Comparison of ENCODE assay signal across 25 cellular contexts in the genomic region with DNA sequence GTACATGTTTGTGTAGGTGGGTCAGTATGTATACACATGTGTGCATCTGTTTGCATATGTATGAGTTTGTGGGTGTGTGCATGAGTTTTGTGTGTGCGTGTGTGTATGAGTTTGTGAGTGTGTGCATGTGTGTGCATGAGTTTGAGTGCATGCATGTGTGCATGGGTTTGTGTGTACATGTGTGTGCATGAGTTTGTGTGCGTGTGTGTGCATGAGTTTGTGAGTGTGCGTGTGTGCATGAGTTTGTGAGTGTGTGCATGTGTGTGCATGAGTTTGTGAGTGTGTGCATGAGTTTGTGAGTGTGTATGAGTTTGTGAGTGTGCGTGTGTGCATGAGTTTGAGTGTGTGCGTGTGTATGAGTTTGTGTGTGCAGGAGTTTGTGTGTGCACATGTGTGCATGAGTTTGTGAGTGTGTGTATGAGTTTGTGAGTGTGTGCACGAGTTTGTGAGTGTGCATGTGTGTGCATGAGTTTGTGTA.
DNase-seq lines count a peak whose midpoint lies in the region; ATAC-seq, FAIRE-seq and TF ChIP-seq lines count a peak whose summit lies in the region.
"Had no signal": no experiment of that assay in that cellular context is flagged by ENCODE, and none has a peak within 500 bp of the region (broad histone marks: within the 10 kb centered on the region; RNA-seq: fewer than 3 reads in every experiment).

No MANE protein-coding gene starts in this region.

- H3K36me3 Mint-ChIP-seq in endodermal cell (ENCODE audit: low read depth) = no peaks in the 10 kb centered on the region
- H3K36me3 Mint-ChIP-seq: CD14-positive monocyte had no signal

- WGBS in endodermal cell (ENCODE audit: insufficient coverage in 1 of 2, insufficient read length in 1 of 2), 2 experiments = 91 to 93% methylated on average over 6 of the region's 6 CpGs

- peaks cover 38% of the 10 kb centered on the region for H3K27me3 Mint-ChIP-seq in endodermal cell (ENCODE audit: insufficient read depth)

- no peak for ATAC-seq in GM18907 (IDR thresholded peaks at IDR 0.05; ENCODE audit: unreplicated experiment)
- ATAC-seq: A549, GM12878, GM23338 had no signal

- no peak for TF ChIP-seq CTCF in endodermal cell (conservative IDR thresholded peaks at IDR 0.05)

- H3K9ac ChIP-seq in endodermal cell (ENCODE audit: extremely low read depth, low read length, poor library complexity, severe bottlenecking) = no peak overlapping the region
- H3K9ac ChIP-seq: BLaER1 treated with 17β-estradiol and CSF1 and Interleukin-3, amounts not matched to agents 10 nM and 100 nM had no signal

- H3K4me3 ChIP-seq in endodermal cell (ENCODE audit: low read length) = no peak overlapping the region
- H3K4me3 ChIP-seq: A549; BLaER1 treated with 17β-estradiol and CSF1 and Interleukin-3, amounts not matched to agents 10 nM and 100 nM; GM12878; GM23338; HAP-1 had no signal

- H3K9me3 ChIP-seq in endodermal cell (ENCODE audit: control insufficient read depth, low read length) = no peaks in the 10 kb centered on the region
- H3K9me3 ChIP-seq: A549, BE2C, HAP-1 had no signal

- DNase-seq in GM12891 (ENCODE audit: insufficient read length, low spot score) (no peak), HTR-8/SVneo (ENCODE audit: insufficient read length, low spot score) (no peak), endodermal cell (peak; percentile 20), urothelium cell line (ENCODE audit: low spot score) (no peak), NCI-H1092 (lab: John Stamatoyannopoulos, UW) (no peak), HUDEP-2 (lab: John Stamatoyannopoulos, UW; ENCODE audit: unreplicated experiment in 76 of 76) (no peak)
- DNase-seq: 8988T; ACHN; AML-193; BE2C; CD4-positive, alpha-beta T cell; CD8-positive, alpha-beta memory T cell; DMS79; EL; GDM1 had no signal

- no peak overlapping the region for H3K4me3 Mint-ChIP-seq in endodermal cell
- H3K4me3 Mint-ChIP-seq: CD14-positive monocyte; CD4-positive, alpha-beta T cell; CD8-positive, alpha-beta memory T cell; GM23338 had no signal

- H3K4me1 Mint-ChIP-seq in endodermal cell = peaks cover 10% of the 10 kb centered on the region
- H3K4me1 Mint-ChIP-seq: CD14-positive monocyte; CD8-positive, alpha-beta memory T cell; GM23338 had no signal

- no peaks in the 10 kb centered on the region for H3K4me1 ChIP-seq in endodermal cell (ENCODE audit: control insufficient read depth, insufficient read depth, low read length)
- H3K4me1 ChIP-seq: A549; BE2C; BLaER1 treated with 17β-estradiol and CSF1 and Interleukin-3, amounts not matched to agents 10 nM and 100 nM; HAP-1 had no signal

- H3K27ac Mint-ChIP-seq in endodermal cell = no peak overlapping the region
- H3K27ac Mint-ChIP-seq: CD14-positive monocyte; CD4-positive, alpha-beta T cell; CD8-positive, alpha-beta memory T cell; GM23338 had no signal

- H3K27me3 ChIP-seq in endodermal cell (ENCODE audit: control insufficient read depth, insufficient read depth, low read length, poor library complexity, severe bottlenecking) = peaks cover 78% of the 10 kb centered on the region
- H3K27me3 ChIP-seq: BE2C; BLaER1 treated with 17β-estradiol and CSF1 and Interleukin-3, amounts not matched to agents 10 nM and 100 nM had no signal

- H3K27ac ChIP-seq in endodermal cell (ENCODE audit: low read depth, low read length) = no peak overlapping the region
- H3K27ac ChIP-seq: A549; BLaER1 treated with 17β-estradiol and CSF1 and Interleukin-3, amounts not matched to agents 10 nM and 100 nM had no signal

- no peak for TF ChIP-seq POLR2A in GM12891 (IDR thresholded peaks at IDR 0.05; ENCODE audit: low read depth, low read length)

- peaks cover 8% of the 10 kb centered on the region for H3K9me3 Mint-ChIP-seq in endodermal cell
- H3K9me3 Mint-ChIP-seq: GM23338 had no signal

- no peaks in the 10 kb centered on the region for H3K36me3 ChIP-seq in endodermal cell (ENCODE audit: control insufficient read depth, insufficient read depth, low read length)
- H3K36me3 ChIP-seq: BE2C; BLaER1 treated with 17β-estradiol and CSF1 and Interleukin-3, amounts not matched to agents 10 nM and 100 nM; HAP-1 had no signal

- FAIRE-seq in GM12891 (lab: Jason Lieb, UNC) (peak; percentile 48), HTR-8/SVneo (lab: Jason Lieb, UNC) (peak; percentile 83), urothelium cell line (lab: Jason Lieb, UNC) (peak; percentile 96)
- FAIRE-seq: A549, D721Med, GM12878, GM18507, H54 had no signal

TF ChIP-seq in GM12891, 5 proteins besides CTCF, POLR2A, EP300 and RAD21:
- no peak for TF ChIP-seq POLR2AphosphoS5 (IDR thresholded peaks at IDR 0.05; ENCODE audit: low read depth, low read length)
- TF ChIP-seq TAF1 (IDR thresholded peaks at IDR 0.05; ENCODE audit: low read depth, low read length) = no peak
- no peak for TF ChIP-seq SPI1 (IDR thresholded peaks at IDR 0.05; ENCODE audit: low read depth, low read length)
- TF ChIP-seq POU2F2 (IDR thresholded peaks at IDR 0.05; ENCODE audit: low read depth, low read length) = no peak
- TF ChIP-seq PAX5 (IDR thresholded peaks at IDR 0.05; ENCODE audit: insufficient read depth, low read length, severe bottlenecking) = no peak
